ENCODE assay signal across 8 cellular contexts in genomic region chr5:68730220-68731010, GRCh38.
DNase-seq lines count a peak whose midpoint lies in the region; ATAC-seq, FAIRE-seq and TF ChIP-seq lines count a peak whose summit lies in the region.

No MANE protein-coding gene starts in this region.

- peaks cover 12% of the 10 kb centered on the region for H3K4me1 ChIP-seq in A549

- TF ChIP-seq CTCF in A549 (IDR thresholded peaks at IDR 0.05), result no peak

- DNase-seq in A549 (ENCODE audit: low read depth in 1 of 2, low spot score in 1 of 2) (peak in 1 of 2 experiments; percentile 33), NCI-H1436 treated with DMSO at 0.1 percent for 48 hours (lab: John Stamatoyannopoulos, UW) (peak; percentile 18), cerebellum (ENCODE audit: low spot score) (peak; percentile 87), medulla oblongata (ENCODE audit: extremely low spot score) (peak; percentile 93)

- no peak overlapping the region for H3K4me3 ChIP-seq in A549

- no peak for TF ChIP-seq RAD21 in A549 (conservative IDR thresholded peaks at IDR 0.05 in 1 of 2, IDR thresholded peaks at IDR 0.05 in 1 of 2)

- TF ChIP-seq EP300 in A549 (IDR thresholded peaks at IDR 0.05), result no peak

- CTCF ChIA-PET in A549 (lab: Yijun Ruan, JAX), result no interaction called here

- peak overlapping the region in 1 of 2 experiments; percentile 2; a peak in 1 of 6 replicates for H3K27ac ChIP-seq in A549

- no peaks in the 10 kb centered on the region for H3K9me3 ChIP-seq in A549

- POLR2A ChIA-PET in A549 (lab: Yijun Ruan, JAX), result no interaction called here

- ATAC-seq in A549, result peak; percentile 40 to 62; a peak in 4 of 6 replicates
- ATAC-seq in GM18520 (IDR thresholded peaks at IDR 0.05; ENCODE audit: unreplicated experiment), result no peak
- ATAC-seq in GM18858 (IDR thresholded peaks at IDR 0.05; ENCODE audit: unreplicated experiment), result no peak
- ATAC-seq in GM18519 (IDR thresholded peaks at IDR 0.05; ENCODE audit: low FRiP score, unreplicated experiment), result no peak
- ATAC-seq in HG03520 (IDR thresholded peaks at IDR 0.05; ENCODE audit: unreplicated experiment), result no peak

- FAIRE-seq in A549 (lab: Jason Lieb, UNC), result no peak

- 23% methylated on average over 7 of the region's 7 CpGs for WGBS in A549 (ENCODE audit: missing lambda C conversion rate)

- no peak for TF ChIP-seq POLR2A in A549 (IDR thresholded peaks at IDR 0.05; ENCODE audit: low read length)

- H3K4me2 ChIP-seq in A549, result peak overlapping the region; percentile 50

TF ChIP-seq in A549, 52 proteins besides CTCF, POLR2A, EP300 and RAD21:
- TF ChIP-seq JUN (IDR thresholded peaks at IDR 0.05) (no peak), RARB (CRISPR knock-in tag; IDR thresholded peaks at IDR 0.05) (no peak)

Comparison
In these comparisons a context has a peak if more than half of its experiments do, and no peak if none do; other contexts are left out.
1. ATAC-seq: peak in A549 (2 of 2); none in GM18520 (single experiment), GM18858 (single experiment), GM18519 (single experiment) and HG03520 (single experiment).